In the genomic region with DNA sequence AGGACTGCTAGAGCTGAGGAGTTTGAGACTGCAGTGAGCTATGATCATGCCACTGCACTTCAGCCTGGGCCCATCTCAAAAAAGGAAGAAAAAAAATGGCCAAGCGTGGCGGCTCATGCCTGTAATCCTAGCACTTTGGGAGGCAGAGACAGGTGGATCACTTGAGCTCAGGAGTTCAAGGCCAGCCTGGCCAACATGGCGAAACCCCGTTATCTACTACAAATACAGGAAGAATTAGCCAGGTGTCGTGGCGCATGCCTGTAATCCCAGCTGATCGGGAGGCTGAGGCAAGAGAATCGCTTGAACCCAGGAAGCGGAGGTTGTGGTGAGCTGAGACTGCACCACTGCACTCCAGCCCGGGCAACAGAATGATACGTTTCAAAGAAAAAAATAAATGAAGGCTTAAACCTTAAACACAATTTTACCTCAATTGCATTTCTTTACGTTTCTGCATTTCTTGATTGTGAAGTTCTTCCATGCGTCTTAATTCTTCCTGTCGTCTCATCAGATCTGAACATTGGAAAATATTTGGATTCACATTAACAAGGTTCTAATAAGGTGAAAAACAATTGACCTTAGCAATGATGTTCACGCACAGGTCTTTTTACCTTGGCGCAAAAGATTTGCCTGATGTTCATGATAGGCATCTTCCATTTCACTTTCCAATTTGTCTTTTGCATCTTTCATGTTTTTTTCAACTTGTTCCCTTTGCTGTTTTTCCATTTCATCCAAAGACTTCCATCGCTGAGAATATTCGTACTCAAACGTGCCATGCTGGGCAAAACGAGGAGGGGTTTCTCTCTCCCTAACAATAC, we compare ENCODE assay signal across 13 cellular contexts. TPM values are rescaled to one million over a fixed set of nuclear protein-coding genes. Genes with fewer than 3 reads are reported as not detected.
DNase-seq lines count a peak whose midpoint lies in the region; ATAC-seq, FAIRE-seq and TF ChIP-seq lines count a peak whose summit lies in the region.
"Had no signal": no experiment of that assay in that cellular context is flagged by ENCODE, and none has a peak within 500 bp of the region (broad histone marks: within the 10 kb centered on the region; RNA-seq: fewer than 3 reads in every experiment).

No MANE protein-coding gene starts in this region.

- intact Hi-C loops in activated T-helper 2 cell treated with anti-CD3 and anti-CD28 coated beads, Interferon-gamma antibody, Interleukin-2, Interleukin-4, amounts not matched to agents 10 μg/mL and 5 μg/mL and 100 μg/mL, durations not matched to agents 14 hours and 24 hours and 36 hours (cut with micrococcal nuclease) = no loop called here
- intact Hi-C loops in left colon (cut with DNase I, micrococcal nuclease) = no loop called here

- H2AFZ ChIP-seq in keratinocyte (ENCODE audit: control insufficient read depth, low read length) = no peak overlapping the region

- peak overlapping the region; percentile 93 for H3K4me2 ChIP-seq in keratinocyte (ENCODE audit: control insufficient read depth, extremely low read depth, insufficient read depth, low read depth, low read length)

- no peak for TF ChIP-seq CTCF in keratinocyte (optimal IDR thresholded peaks at IDR 0.05 in 1 of 3, IDR thresholded peaks at IDR 0.05 in 1 of 3, conservative IDR thresholded peaks at IDR 0.05 in 1 of 3; ENCODE audit: extremely low read depth in 1 of 3, insufficient read depth in 2 of 3, low read length in 3 of 3)

- no peak overlapping the region for H3K9ac ChIP-seq in keratinocyte (ENCODE audit: control insufficient read depth, extremely low read depth, insufficient read depth, low read length)

- peak overlapping the region; percentile 92 for H3K4me3 Mint-ChIP-seq in stimulated activated naive CD8-positive, alpha-beta T cell treated with anti-CD3 and anti-CD28 coated beads, Interleukin-15, Interleukin-2, amounts not matched to agents 100 ng/mL and 50 ng/mL, for 24 hours
- H3K4me3 Mint-ChIP-seq in activated T-helper 2 cell treated with anti-CD3 and anti-CD28 coated beads, Interferon-gamma antibody, Interleukin-2, Interleukin-4, amounts not matched to agents 10 μg/mL and 5 μg/mL and 100 μg/mL, durations not matched to agents 14 hours and 24 hours and 36 hours (ENCODE audit: low read depth) = peak overlapping the region; percentile 91

- no peak for ATAC-seq in stimulated activated naive CD8-positive, alpha-beta T cell treated with anti-CD3 and anti-CD28 coated beads, Interleukin-15, Interleukin-2, amounts not matched to agents 100 U/mL and 50 U/mL, for 24 hours
- no peak for ATAC-seq in left colon
- ATAC-seq in GM18861 (IDR thresholded peaks at IDR 0.05; ENCODE audit: unreplicated experiment) = no peak

- peaks cover 90% of the 10 kb centered on the region for H3K79me2 ChIP-seq in keratinocyte (ENCODE audit: control insufficient read depth, insufficient read depth, low read length)

- DNase-seq in stimulated activated naive CD8-positive, alpha-beta T cell treated with anti-CD3 and anti-CD28 coated beads, Interleukin-15, Interleukin-2, amounts not matched to agents 100 U/mL and 50 U/mL, for 24 hours = no peak
- no peak for DNase-seq in activated T-helper 2 cell treated with anti-CD3 and anti-CD28 coated beads, Interferon-gamma antibody, Interleukin-2, Interleukin-4, amounts not matched to agents 10 μg/mL and 5 μg/mL and 100 μg/mL, durations not matched to agents 14 hours and 24 hours and 36 hours (ENCODE audit: low spot score)
- DNase-seq in keratinocyte (ENCODE audit: low read depth, low spot score) (no peak), frontal cortex (ENCODE audit: low spot score in 2 of 2) (no peak), left colon (no peak), NCI-H1417 treated with DMSO at 0.1 percent for 48 hours (lab: John Stamatoyannopoulos, UW) (no peak)
- DNase-seq: NCI-H2029, occipital lobe, uterus had no signal

- no peaks in the 10 kb centered on the region for H3K27me3 Mint-ChIP-seq in stimulated activated naive CD8-positive, alpha-beta T cell treated with anti-CD3 and anti-CD28 coated beads, Interleukin-15, Interleukin-2, amounts not matched to agents 100 ng/mL and 50 ng/mL, for 24 hours
- H3K27me3 Mint-ChIP-seq in activated T-helper 2 cell treated with anti-CD3 and anti-CD28 coated beads, Interferon-gamma antibody, Interleukin-2, Interleukin-4, amounts not matched to agents 10 μg/mL and 5 μg/mL and 100 μg/mL, durations not matched to agents 14 hours and 24 hours and 36 hours (ENCODE audit: low read depth) = no peaks in the 10 kb centered on the region

- peaks cover 36 to 67% of the 10 kb centered on the region in 2 experiments for H3K36me3 ChIP-seq in keratinocyte (ENCODE audit: control insufficient read depth in 2 of 2, extremely low read depth in 1 of 2, insufficient read depth in 2 of 2, low read length in 2 of 2)
- H3K36me3 ChIP-seq: uterus had no signal

- dilution Hi-C loops in keratinocyte (cut with MboI; ENCODE audit: extremely low pct_ligation_motif_present, low sequenced_read_pairs) = no loop called here

- peaks cover 59% of the 10 kb centered on the region for H4K20me1 ChIP-seq in keratinocyte (ENCODE audit: control insufficient read depth, extremely low read depth, insufficient read depth, low read length)

- H3K27ac ChIP-seq in keratinocyte (ENCODE audit: control insufficient read depth, insufficient read depth, low read length) = no peak overlapping the region
- H3K27ac ChIP-seq: C4-2B, uterus had no signal

- H3K9me1 ChIP-seq in keratinocyte (ENCODE audit: control insufficient read depth, extremely low read depth, insufficient read depth, low read length) = peaks cover 2% of the 10 kb centered on the region

- no peak for FAIRE-seq in keratinocyte (lab: Jason Lieb, UNC)
- FAIRE-seq in frontal cortex (lab: Jason Lieb, UNC) = no peak
- FAIRE-seq: endometrium had no signal

- H3K4me3 ChIP-seq in keratinocyte (ENCODE audit: control insufficient read depth in 2 of 3, extremely low read depth in 1 of 3, insufficient read depth in 2 of 3, low read depth in 1 of 3, low read length in 3 of 3) = no peak overlapping the region

- H3K27ac Mint-ChIP-seq in stimulated activated naive CD8-positive, alpha-beta T cell treated with anti-CD3 and anti-CD28 coated beads, Interleukin-15, Interleukin-2, amounts not matched to agents 100 ng/mL and 50 ng/mL, for 24 hours = peak overlapping the region; percentile 96
- H3K27ac Mint-ChIP-seq in activated T-helper 2 cell treated with anti-CD3 and anti-CD28 coated beads, Interferon-gamma antibody, Interleukin-2, Interleukin-4, amounts not matched to agents 10 μg/mL and 5 μg/mL and 100 μg/mL, durations not matched to agents 14 hours and 24 hours and 36 hours = peak overlapping the region; percentile 72

- H3K4me1 ChIP-seq in keratinocyte (ENCODE audit: control insufficient read depth, extremely low read depth, insufficient read depth, low read length) = peaks cover 22% of the 10 kb centered on the region

- peaks cover 81% of the 10 kb centered on the region for H3K36me3 Mint-ChIP-seq in stimulated activated naive CD8-positive, alpha-beta T cell treated with anti-CD3 and anti-CD28 coated beads, Interleukin-15, Interleukin-2, amounts not matched to agents 100 ng/mL and 50 ng/mL, for 24 hours (ENCODE audit: low read depth)
- peaks cover 85% of the 10 kb centered on the region for H3K36me3 Mint-ChIP-seq in activated T-helper 2 cell treated with anti-CD3 and anti-CD28 coated beads, Interferon-gamma antibody, Interleukin-2, Interleukin-4, amounts not matched to agents 10 μg/mL and 5 μg/mL and 100 μg/mL, durations not matched to agents 14 hours and 24 hours and 36 hours (ENCODE audit: low read depth)

- no peaks in the 10 kb centered on the region for H3K9me3 ChIP-seq in keratinocyte (ENCODE audit: control insufficient read depth, low read depth, low read length)
- H3K9me3 ChIP-seq: uterus had no signal

- H3K9me3 Mint-ChIP-seq in stimulated activated naive CD8-positive, alpha-beta T cell treated with anti-CD3 and anti-CD28 coated beads, Interleukin-15, Interleukin-2, amounts not matched to agents 100 ng/mL and 50 ng/mL, for 24 hours = no peaks in the 10 kb centered on the region
- H3K9me3 Mint-ChIP-seq in activated T-helper 2 cell treated with anti-CD3 and anti-CD28 coated beads, Interferon-gamma antibody, Interleukin-2, Interleukin-4, amounts not matched to agents 10 μg/mL and 5 μg/mL and 100 μg/mL, durations not matched to agents 14 hours and 24 hours and 36 hours = no peaks in the 10 kb centered on the region

- peaks cover 85% of the 10 kb centered on the region for H3K4me1 Mint-ChIP-seq in stimulated activated naive CD8-positive, alpha-beta T cell treated with anti-CD3 and anti-CD28 coated beads, Interleukin-15, Interleukin-2, amounts not matched to agents 100 ng/mL and 50 ng/mL, for 24 hours (ENCODE audit: low read depth)
- peaks cover 67% of the 10 kb centered on the region for H3K4me1 Mint-ChIP-seq in activated T-helper 2 cell treated with anti-CD3 and anti-CD28 coated beads, Interferon-gamma antibody, Interleukin-2, Interleukin-4, amounts not matched to agents 10 μg/mL and 5 μg/mL and 100 μg/mL, durations not matched to agents 14 hours and 24 hours and 36 hours (ENCODE audit: low read depth)

- H3K27me3 ChIP-seq in keratinocyte (ENCODE audit: control insufficient read depth, extremely low read depth, insufficient read depth, low read length) = no peaks in the 10 kb centered on the region
- H3K27me3 ChIP-seq: uterus had no signal

RNA-seq across cellular contexts. Expression of gene SFPQ, which starts 4.2 kb away (rescaled TPM):
- total RNA-seq in activated T-helper 2 cell treated with anti-CD3 and anti-CD28 coated beads, Interferon-gamma antibody, Interleukin-2, Interleukin-4, amounts not matched to agents 10 μg/mL and 5 μg/mL and 100 μg/mL, durations not matched to agents 14 hours and 24 hours and 36 hours = 358 and 369 TPM in 2 replicates
- polyA plus RNA-seq in keratinocyte = 61.6 to 150 TPM (median 117 TPM) in 3 replicates
- 525 TPM for polyA plus RNA-seq in keratinocyte (2011; ENCODE audit: low read depth)
- polyA plus RNA-seq in keratinocyte (2011; cell fraction: cytosol; rRNA removed) = 58.5 and 59.3 TPM in 2 replicates
- polyA plus RNA-seq in keratinocyte (2011; cell fraction: nucleus; rRNA removed) = 172 and 234 TPM in 2 replicates
- 173 and 242 TPM in 2 replicates for polyA plus RNA-seq in keratinocyte (2012; ENCODE audit: low replicate concordance)
- 16.2 to 95.6 TPM (median 28.2 TPM) in 3 replicates for polyA minus RNA-seq in keratinocyte
- 32.4 TPM for polyA minus RNA-seq in keratinocyte (2011; cell fraction: cytosol; rRNA and poly(A)+ RNA removed)
- 58.2 and 101 TPM in 2 replicates for polyA minus RNA-seq in keratinocyte (2011; cell fraction: nucleus; rRNA and poly(A)+ RNA removed)
- total RNA-seq in frontal cortex (364 TPM), left colon (100 to 1,000 TPM; 139 to 170 TPM)
